22 cellular contexts compared by ENCODE assay signal in the genomic region with DNA sequence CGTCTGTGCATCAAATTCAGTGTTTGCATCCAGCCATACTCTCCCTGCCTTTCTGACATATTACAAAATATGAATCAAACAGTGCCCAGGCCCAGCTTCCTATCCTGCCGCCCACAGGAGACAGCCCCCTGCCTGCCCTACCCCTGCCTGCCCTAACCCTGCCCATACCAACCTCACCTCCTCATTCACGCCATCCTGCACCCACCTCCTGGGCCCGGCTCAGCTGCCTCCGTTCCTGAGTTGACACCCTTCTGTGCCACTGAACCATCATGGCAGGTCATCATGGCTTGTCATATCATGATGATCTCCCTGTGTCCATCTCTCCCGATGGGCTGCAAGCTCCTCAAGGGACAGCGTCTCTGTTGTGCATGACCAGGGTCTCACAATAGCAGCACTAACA.
"Had no signal": no experiment of that assay in that cellular context is flagged by ENCODE, and none has a peak within 500 bp of the region (broad histone marks: within the 10 kb centered on the region; RNA-seq: fewer than 3 reads in every experiment).

No MANE protein-coding gene starts in this region.

- H3K36me3 Mint-ChIP-seq: activated CD8-positive, alpha-beta memory T cell treated with anti-CD3 and anti-CD28 coated beads, Interleukin-2, amount 10 ng/mL, durations not matched to agents 7 days and 5 days; activated naive CD4-positive, alpha-beta T cell treated with anti-CD3 and anti-CD28 coated beads, Interleukin-2, amount 50 U/mL, for 72 hours; T-cell had no signal

- H3K4me3 Mint-ChIP-seq: activated CD4-positive, alpha-beta T cell treated with anti-CD3 and anti-CD28 coated beads, Interleukin-2, amount 10 ng/mL, durations not matched to agents 7 days and 5 days; activated CD8-positive, alpha-beta memory T cell treated with anti-CD3 and anti-CD28 coated beads, Interleukin-2, amount 10 ng/mL, durations not matched to agents 7 days and 5 days; activated CD8-positive, alpha-beta T cell treated with anti-CD3 and anti-CD28 coated beads for 36 hours; nephron progenitor cell; T-cell; T-helper 2 cell treated with Interferon-gamma antibody and Interleukin-4, amounts not matched to agents 5 μg/mL and 100 μg/mL, for 36 hours had no signal

- DNase-seq: activated CD4-positive, alpha-beta T cell treated with anti-CD3 and anti-CD28 coated beads, Interleukin-2, amount 10 ng/mL, durations not matched to agents 7 days and 5 days; activated CD8-positive, alpha-beta memory T cell treated with anti-CD3 and anti-CD28 coated beads, Interleukin-2, amount 10 ng/mL, durations not matched to agents 7 days and 5 days; activated CD8-positive, alpha-beta T cell treated with anti-CD3 and anti-CD28 coated beads for 36 hours; activated gamma-delta T cell treated with Interleukin-2 at 50 U/mL for 16 hours; activated T-cell treated with anti-CD3 and anti-CD28 coated beads, Interleukin-2, amount 50 U/mL, for 1 hour; aorta; central memory CD4-positive, alpha-beta T cell; dorsolateral prefrontal cortex; heart right ventricle; left colon; midbrain; nephron progenitor cell; occipital lobe; retina; stimulated activated CD4-positive, alpha-beta T cell treated with anti-CD3 and anti-CD28 coated beads, Interleukin-12 subunit alpha, Interleukin-12 subunit beta, amount 100 ng/mL, for 4 hours; stimulated activated CD4-positive, alpha-beta T cell treated with anti-CD3 and anti-CD28 coated beads, Interleukin-4, amount 100 ng/mL, for 4 hours; stimulated activated naive CD8-positive, alpha-beta T cell treated with anti-CD3 and anti-CD28 coated beads, Interleukin-15, Interleukin-2, amounts not matched to agents 100 U/mL and 50 U/mL, for 24 hours; T-cell had no signal

- H3K27me3 ChIP-seq: heart right ventricle had no signal

- H3K4me1 Mint-ChIP-seq: activated CD4-positive, alpha-beta T cell treated with anti-CD3 and anti-CD28 coated beads, Interleukin-2, amount 10 ng/mL, durations not matched to agents 7 days and 5 days; activated CD8-positive, alpha-beta memory T cell treated with anti-CD3 and anti-CD28 coated beads, Interleukin-2, amount 10 ng/mL, durations not matched to agents 7 days and 5 days; T-cell had no signal

- H3K4me3 ChIP-seq: dorsolateral prefrontal cortex, heart right ventricle had no signal

- H3K9me3 Mint-ChIP-seq: activated CD4-positive, alpha-beta T cell treated with anti-CD3 and anti-CD28 coated beads, Interleukin-2, amount 10 ng/mL, durations not matched to agents 7 days and 5 days; activated CD8-positive, alpha-beta T cell treated with anti-CD3 and anti-CD28 coated beads for 36 hours; activated naive CD4-positive, alpha-beta T cell treated with anti-CD3 and anti-CD28 coated beads, Interleukin-2, amount 50 U/mL, for 72 hours; T-cell; T-helper 2 cell treated with Interferon-gamma antibody and Interleukin-4, amounts not matched to agents 5 μg/mL and 100 μg/mL, for 36 hours had no signal

- H3K27me3 Mint-ChIP-seq: activated CD4-positive, alpha-beta T cell treated with anti-CD3 and anti-CD28 coated beads, Interleukin-2, amount 10 ng/mL, durations not matched to agents 7 days and 5 days; activated CD8-positive, alpha-beta memory T cell treated with anti-CD3 and anti-CD28 coated beads, Interleukin-2, amount 10 ng/mL, durations not matched to agents 7 days and 5 days; activated CD8-positive, alpha-beta T cell treated with anti-CD3 and anti-CD28 coated beads for 36 hours had no signal

- FAIRE-seq: colon had no signal

- H3K27ac Mint-ChIP-seq: activated CD4-positive, alpha-beta T cell treated with anti-CD3 and anti-CD28 coated beads, Interleukin-2, amount 10 ng/mL, durations not matched to agents 7 days and 5 days; activated CD8-positive, alpha-beta memory T cell treated with anti-CD3 and anti-CD28 coated beads, Interleukin-2, amount 10 ng/mL, durations not matched to agents 7 days and 5 days; activated CD8-positive, alpha-beta T cell treated with anti-CD3 and anti-CD28 coated beads for 36 hours; activated naive CD4-positive, alpha-beta T cell treated with anti-CD3 and anti-CD28 coated beads, Interleukin-2, amount 50 U/mL, for 72 hours; T-cell; T-helper 2 cell treated with Interferon-gamma antibody and Interleukin-4, amounts not matched to agents 5 μg/mL and 100 μg/mL, for 36 hours had no signal

- H3K27ac ChIP-seq: dorsolateral prefrontal cortex, epithelial cell of prostate, heart right ventricle had no signal
